In genomic region chr10:51215956-51216834, GRCh38 we compare ENCODE assay signal across 19 cellular contexts.
DNase-seq lines count a peak whose midpoint lies in the region; ATAC-seq and TF ChIP-seq lines count a peak whose summit lies in the region.
"Had no signal": no experiment of that assay in that cellular context is flagged by ENCODE, and none has a peak within 500 bp of the region (broad histone marks: within the 10 kb centered on the region; RNA-seq: fewer than 3 reads in every experiment).

No MANE protein-coding gene starts in this region.

- peaks cover 2% of the 10 kb centered on the region for H3K4me1 ChIP-seq in fibroblast of lung (ENCODE audit: control insufficient read depth, extremely low read depth, insufficient read depth, low read length)
- H3K4me1 ChIP-seq: BE2C had no signal

- H3K9me3 ChIP-seq in fibroblast of lung (ENCODE audit: control insufficient read depth, insufficient read depth, low read depth, low read length), result no peaks in the 10 kb centered on the region
- H3K9me3 ChIP-seq: BE2C, SK-N-SH had no signal

- no peak overlapping the region for H3K27ac ChIP-seq in fibroblast of lung (ENCODE audit: insufficient read depth, low read length)

- no peak for ATAC-seq in GM19023 (IDR thresholded peaks at IDR 0.05; ENCODE audit: unreplicated experiment)

- no peak overlapping the region for H3K4me3 ChIP-seq in fibroblast of lung (replicated peaks in 1 of 4; ENCODE audit: control extremely low read depth in 1 of 4, insufficient read depth in 1 of 4, low read depth in 3 of 4, low read length in 4 of 4)

- no peaks in the 10 kb centered on the region for H3K9me3 Mint-ChIP-seq in HFFc6

- H4K20me1 ChIP-seq in fibroblast of lung (ENCODE audit: control insufficient read depth, extremely low read depth, insufficient read depth, low read length), result peaks cover 2% of the 10 kb centered on the region

- no peaks in the 10 kb centered on the region for H3K27me3 Mint-ChIP-seq in HFFc6 (ENCODE audit: insufficient read depth)

- H3K27ac Mint-ChIP-seq in HFFc6, result peak overlapping the region; percentile 13; the same call in 1 of the 2 replicates
- H3K27ac Mint-ChIP-seq: CD4-positive, CD25-positive, alpha-beta regulatory T cell had no signal

- no peak for TF ChIP-seq CTCF in HFFc6 (IDR thresholded peaks at IDR 0.05)
- TF ChIP-seq CTCF in fibroblast of lung (conservative IDR thresholded peaks at IDR 0.05 in 1 of 2, IDR thresholded peaks at IDR 0.05 in 1 of 2; ENCODE audit: low read depth in 1 of 2, low read length in 2 of 2), result no peak

- no peaks in the 10 kb centered on the region for H3K27me3 ChIP-seq in fibroblast of lung (ENCODE audit: control insufficient read depth, insufficient read depth, low read length)
- H3K27me3 ChIP-seq: BE2C had no signal

- no peaks in the 10 kb centered on the region for H3K36me3 ChIP-seq in fibroblast of lung (ENCODE audit: control insufficient read depth, insufficient read depth, low read length)
- H3K36me3 ChIP-seq: BE2C had no signal

- H3K4me3 Mint-ChIP-seq in HFFc6, result no peak overlapping the region
- H3K4me3 Mint-ChIP-seq: CD4-positive, CD25-positive, alpha-beta regulatory T cell had no signal

- no peak overlapping the region for H3K4me2 ChIP-seq in fibroblast of lung (ENCODE audit: extremely low read depth, insufficient read depth, low read length)
- H3K4me2 ChIP-seq: SK-N-SH had no signal

- no peak overlapping the region for H2AFZ ChIP-seq in fibroblast of lung (ENCODE audit: low read length)

- peaks cover 31% of the 10 kb centered on the region for H3K4me1 Mint-ChIP-seq in HFFc6 (ENCODE audit: low read depth)
- H3K4me1 Mint-ChIP-seq: CD4-positive, CD25-positive, alpha-beta regulatory T cell had no signal

- no peaks in the 10 kb centered on the region for H3K36me3 Mint-ChIP-seq in HFFc6 (ENCODE audit: low read depth)
- H3K36me3 Mint-ChIP-seq: CD4-positive, CD25-positive, alpha-beta regulatory T cell had no signal

- peaks cover 4% of the 10 kb centered on the region for H3K79me2 ChIP-seq in fibroblast of lung (ENCODE audit: control insufficient read depth, insufficient read depth, low read length)

- H3K9ac ChIP-seq in fibroblast of lung (ENCODE audit: insufficient read depth, low read length), result no peak overlapping the region
- H3K9ac ChIP-seq: SK-N-SH had no signal

- DNase-seq in EH (ENCODE audit: low read depth) (peak; percentile 43), HFFc6 (no peak), fibroblast of lung (ENCODE audit: low read depth in 2 of 2) (peak; percentile 24 to 36), myocyte (ENCODE audit: low read depth) (peak; percentile 18), NCI-H2227 treated with DMSO at 0.1 percent for 48 hours (lab: John Stamatoyannopoulos, UW) (no peak)
- no peak for DNase-seq in NK-92 treated with Interleukin-12 subunit alpha and Interleukin-12 subunit beta, amount 100 ng/mL, for 24 hours (lab: John Stamatoyannopoulos, UW)
- no peak for DNase-seq in central memory CD4-positive, alpha-beta T cell
- DNase-seq: BE2C; CD4-positive, CD25-positive, alpha-beta regulatory T cell; COR-L47; DMS153; H7; KBM-7; NCI-H1105 treated with DMSO at 0.1 percent for 48 hours; NCI-H1694; NCI-H2081 treated with DMSO at 0.1 percent for 48 hours; SHP77 treated with DMSO at 0.1 percent for 48 hours; SK-N-SH had no signal

Comparison
In these comparisons a context has a peak if more than half of its experiments do, and no peak if none do; other contexts are left out.
1. DNase-seq: peak in EH (single experiment), fibroblast of lung (2 of 2) and myocyte (single experiment); none in HFFc6 (single experiment), NK-92 treated with Interleukin-12 subunit alpha and Interleukin-12 subunit beta, amount 100 ng/mL, for 24 hours (single experiment), central memory CD4-positive, alpha-beta T cell (single experiment) and NCI-H2227 treated with DMSO at 0.1 percent for 48 hours (single experiment).